24 cellular contexts compared by ENCODE assay signal in genomic region chr6:38138374-38138773, GRCh38.
"Had no signal": no experiment of that assay in that cellular context is flagged by ENCODE, and none has a peak within 500 bp of the region (broad histone marks: within the 10 kb centered on the region; RNA-seq: fewer than 3 reads in every experiment).

No MANE protein-coding gene starts in this region.

- H3K9me3 Mint-ChIP-seq: activated B cell treated with CpG ODN at 0.5 μM for 24 hours; activated naive CD8-positive, alpha-beta T cell treated with anti-CD3 and anti-CD28 coated beads for 36 hours; effector memory CD8-positive, alpha-beta T cell; memory B cell; naive thymus-derived CD8-positive, alpha-beta T cell; stimulated activated memory B cell treated with anti-CD40 and anti-IgM and Interleukin-4, amounts not matched to agents 10 μg/mL and 1 μg/mL and 100 μg/mL, for 72 hours had no signal

- H3K4me3 Mint-ChIP-seq: activated B cell treated with CpG ODN at 0.5 μM for 24 hours; activated naive CD8-positive, alpha-beta T cell treated with anti-CD3 and anti-CD28 coated beads for 36 hours; effector memory CD8-positive, alpha-beta T cell; memory B cell; naive thymus-derived CD8-positive, alpha-beta T cell; stimulated activated memory B cell treated with anti-CD40 and anti-IgM and Interleukin-4, amounts not matched to agents 10 μg/mL and 1 μg/mL and 100 μg/mL, for 72 hours had no signal

- H3K27ac Mint-ChIP-seq: activated B cell treated with CpG ODN at 0.5 μM for 24 hours; activated naive CD8-positive, alpha-beta T cell treated with anti-CD3 and anti-CD28 coated beads for 36 hours; memory B cell; stimulated activated memory B cell treated with anti-CD40 and anti-IgM and Interleukin-4, amounts not matched to agents 10 μg/mL and 1 μg/mL and 100 μg/mL, for 72 hours had no signal

- H3K27ac ChIP-seq: breast epithelium, colonic mucosa, esophagus muscularis mucosa, sigmoid colon, stomach, suprapubic skin, tibial nerve had no signal

- H3K27me3 ChIP-seq: breast epithelium, colonic mucosa, dorsolateral prefrontal cortex, esophagus muscularis mucosa, sigmoid colon, stomach, suprapubic skin, tibial nerve had no signal

- ATAC-seq: effector memory CD8-positive, alpha-beta T cell; naive thymus-derived CD8-positive, alpha-beta T cell; stimulated activated memory B cell treated with anti-CD40 and anti-IgM and Interleukin-4, amounts not matched to agents 10 μg/mL and 1 μg/mL and 100 μg/mL, for 72 hours had no signal

- H3K27me3 Mint-ChIP-seq: activated B cell treated with CpG ODN at 0.5 μM for 24 hours; activated naive CD8-positive, alpha-beta T cell treated with anti-CD3 and anti-CD28 coated beads for 36 hours; effector memory CD8-positive, alpha-beta T cell; memory B cell; naive thymus-derived CD8-positive, alpha-beta T cell; progenitor cell of endocrine pancreas; stimulated activated memory B cell treated with anti-CD40 and anti-IgM and Interleukin-4, amounts not matched to agents 10 μg/mL and 1 μg/mL and 100 μg/mL, for 72 hours had no signal

- H3K4me1 ChIP-seq: breast epithelium, colonic mucosa, suprapubic skin had no signal

- DNase-seq: activated B cell treated with CpG ODN at 0.5 μM for 24 hours; activated CD4-positive, alpha-beta T cell treated with anti-CD3 and anti-CD28 coated beads for 4 hours; activated CD4-positive, alpha-beta T cell treated with anti-CD3 and anti-CD28 coated beads, Interleukin-2, amount 50 U/mL, for 48 hours; activated CD8-positive, alpha-beta memory T cell treated with anti-CD3 and anti-CD28 coated beads, Interleukin-2, amount 50 U/mL, for 48 hours; activated naive CD4-positive, alpha-beta T cell treated with Interleukin-2 at 50 U/mL for 16 hours; activated naive CD8-positive, alpha-beta T cell treated with anti-CD3 and anti-CD28 coated beads for 36 hours; activated T-cell treated with anti-CD3 and anti-CD28 coated beads, Interleukin-2, amount 50 U/mL, for 48 hours; colonic mucosa; dorsolateral prefrontal cortex; effector memory CD8-positive, alpha-beta T cell; naive thymus-derived CD8-positive, alpha-beta T cell; retina; sigmoid colon; stimulated activated CD4-positive, alpha-beta T cell treated with anti-CD3 and anti-CD28 coated beads, Interleukin-15, amount 100 ng/mL, for 24 hours; stomach; T-helper 9 cell had no signal

- H3K4me1 Mint-ChIP-seq: activated B cell treated with CpG ODN at 0.5 μM for 24 hours had no signal

- H3K4me3 ChIP-seq: breast epithelium, colonic mucosa, dorsolateral prefrontal cortex, esophagus muscularis mucosa, sigmoid colon, smooth muscle cell, stomach, suprapubic skin, tibial nerve had no signal

- H3K9me3 ChIP-seq: breast epithelium, colonic mucosa, esophagus muscularis mucosa, sigmoid colon, stomach, suprapubic skin, tibial nerve had no signal

- H3K36me3 ChIP-seq: breast epithelium, colonic mucosa, suprapubic skin, tibial nerve had no signal
